15 cellular contexts compared by ENCODE assay signal in genomic region chr9:136563646-136564321, GRCh38. TPM values are rescaled to one million over a fixed set of nuclear protein-coding genes. Genes with fewer than 3 reads are reported as not detected.
DNase-seq lines count a peak whose midpoint lies in the region; ATAC-seq and TF ChIP-seq lines count a peak whose summit lies in the region.
"Had no signal": no experiment of that assay in that cellular context is flagged by ENCODE, and none has a peak within 500 bp of the region (broad histone marks: within the 10 kb centered on the region; RNA-seq: fewer than 3 reads in every experiment).

No MANE protein-coding gene starts in this region.

- H2BK20ac ChIP-seq in IMR-90 (ENCODE audit: low read depth, low read length), result no peak overlapping the region

- POLR2A ChIA-PET in IMR-90 (lab: Charles Lee; ENCODE audit: unreplicated experiment), result interaction anchor here (0.5 to 0.6 kb wide), 2 partner anchors 10 to 12 kb away, joined by 3 to 20 read pairs; no protein-coding TSS in a partner anchor

- H3K14ac ChIP-seq in IMR-90 (replicated peaks; ENCODE audit: low read depth, low read length), result no peak overlapping the region

- H3K18ac ChIP-seq in IMR-90 (ENCODE audit: low read depth, low read length), result no peak overlapping the region

- intact Hi-C loops in IMR-90 (cut with micrococcal nuclease), result no loop called here
- intact Hi-C loops in lower lobe of right lung (cut with DNase I), result no loop called here
- intact Hi-C loops in stomach (cut with DNase I; ENCODE audit: low total_unique reads), result no loop called here
- intact Hi-C loops in thyroid gland (cut with DNase I), result no loop called here

- H2AFZ ChIP-seq in IMR-90 (replicated peaks; ENCODE audit: low read length, poor library complexity), result peak overlapping the region; percentile 83

- H3K27me3 ChIP-seq in IMR-90 (ENCODE audit: control insufficient read depth, insufficient read depth, low read length), result no peaks in the 10 kb centered on the region
- H3K27me3 ChIP-seq in lower lobe of right lung (ENCODE audit: low read depth), result no peaks in the 10 kb centered on the region
- H3K27me3 ChIP-seq in stomach, result no peaks in the 10 kb centered on the region
- no peaks in the 10 kb centered on the region for H3K27me3 ChIP-seq in thyroid gland

- H3K4me1 ChIP-seq in IMR-90 (ENCODE audit: control insufficient read depth, insufficient read depth, low read length) (peaks cover 20% of the 10 kb centered on the region), lower lobe of right lung (peaks cover 63% of the 10 kb centered on the region), stomach (peaks cover 39 to 60% (median 58%) of the 10 kb centered on the region in 4 donors), thyroid gland (peaks cover 19 to 58% of the 10 kb centered on the region in 2 donors)

- no peak for DNase-seq in IMR-90
- no peak for DNase-seq in caudate nucleus (lab: John Stamatoyannopoulos, UW)
- no peak for DNase-seq in lower lobe of right lung
- DNase-seq in stomach, result no peak
- DNase-seq in thyroid gland, result no peak
- no peak for DNase-seq in NCI-H226
- DNase-seq in SHP77 treated with DMSO at 0.1 percent for 48 hours (lab: John Stamatoyannopoulos, UW), result no peak
- no peak for DNase-seq in 8988T
- DNase-seq: activated CD4-positive, alpha-beta T cell treated with anti-CD3 and anti-CD28 coated beads for 1 hour; activated gamma-delta T cell; NCI-H1048; NCI-H2081 treated with DMSO at 0.1 percent for 48 hours; NCI-H524 treated with DMSO at 0.1 percent for 48 hours; stimulated activated CD4-positive, alpha-beta T cell treated with anti-CD3 and anti-CD28 coated beads, Interleukin-4, amount 100 ng/mL, for 1 hour had no signal

- no peak for TF ChIP-seq RAD21 in IMR-90 (IDR thresholded peaks at IDR 0.05; ENCODE audit: low read length)

- H3K56ac ChIP-seq in IMR-90 (ENCODE audit: extremely low read depth, insufficient read depth, low read length), result no peak overlapping the region

- dilution Hi-C loops in IMR-90 (cut with HindIII; ENCODE audit: low sequenced_read_pairs, unreplicated experiment), result no loop called here

- peak overlapping the region; percentile 46; the same call in 1 of the 2 replicates for H2AK5ac ChIP-seq in IMR-90 (ENCODE audit: low read depth, low read length)

- H3K9ac ChIP-seq in IMR-90 (ENCODE audit: low read depth, low read length), result no peak overlapping the region

- TF ChIP-seq POLR2A in IMR-90 (IDR thresholded peaks at IDR 0.05; ENCODE audit: low read depth, low read length) (no peak), stomach (IDR thresholded peaks at IDR 0.05) (no peak), thyroid gland (IDR thresholded peaks at IDR 0.05) (no peak)

- peak overlapping the region; percentile 33; the same call in 1 of the 2 replicates for H4K91ac ChIP-seq in IMR-90 (ENCODE audit: insufficient read depth, low read depth, low read length)

- peak overlapping the region; percentile 25; the same call in 1 of the 2 replicates for H2BK120ac ChIP-seq in IMR-90 (ENCODE audit: low read depth, low read length)

- CTCF ChIA-PET in IMR-90 (lab: Yijun Ruan, JAX), result interaction anchor here (1.0 kb wide), 1 partner anchor 62 kb away, joined by 3 read pairs; no protein-coding TSS in a partner anchor

- H4K8ac ChIP-seq in IMR-90 (ENCODE audit: low read depth in 2 of 2, low read length in 2 of 2), result no peak overlapping the region

- no peak overlapping the region for H2BK15ac ChIP-seq in IMR-90 (ENCODE audit: low read depth, low read length)

- no peak overlapping the region for H2BK5ac ChIP-seq in IMR-90 (ENCODE audit: low read depth, low read length, poor library complexity, severe bottlenecking)

- no peak overlapping the region for H3K4me2 ChIP-seq in IMR-90 (ENCODE audit: low read depth, low read length)

- in situ Hi-C loops in IMR-90 (cut with MboI; ENCODE audit: low sequenced_read_pairs), result no loop called here

- H3K23ac ChIP-seq in IMR-90 (ENCODE audit: low read depth, low read length), result no peak overlapping the region

- no peak overlapping the region; the same call in 1 of the 2 replicates for H3K4ac ChIP-seq in IMR-90 (ENCODE audit: low read depth, low read length)

- H3K36me3 ChIP-seq in IMR-90 (ENCODE audit: control insufficient read depth, insufficient read depth, low read length), result no peaks in the 10 kb centered on the region
- no peaks in the 10 kb centered on the region for H3K36me3 ChIP-seq in lower lobe of right lung
- no peaks in the 10 kb centered on the region for H3K36me3 ChIP-seq in stomach
- H3K36me3 ChIP-seq in thyroid gland, result no peaks in the 10 kb centered on the region

- no peaks in the 10 kb centered on the region for H4K20me1 ChIP-seq in IMR-90 (ENCODE audit: insufficient read depth, low read length)

- H3K4me3 ChIP-seq in IMR-90 (ENCODE audit: insufficient read depth, low read depth, low read length) (no peak overlapping the region), lower lobe of right lung (no peak overlapping the region), stomach (no peak overlapping the region), thyroid gland (replicated peaks in 1 of 3) (no peak overlapping the region)
- H3K4me3 ChIP-seq: SK-N-MC had no signal

- H3K27ac ChIP-seq in IMR-90 (ENCODE audit: insufficient read depth, low read length) (no peak overlapping the region), caudate nucleus (ENCODE audit: low read depth, low read length) (peak overlapping the region; percentile 27), lower lobe of right lung (peak overlapping the region; percentile 78), stomach (peak overlapping the region in 4 of 5 donors; percentile 30 to 81 (median 77)), thyroid gland (peak overlapping the region in 1 of 3 donors; percentile 57)
- H3K27ac ChIP-seq: SK-N-MC had no signal

- H3K9me1 ChIP-seq in IMR-90 (ENCODE audit: insufficient read depth, low read length), result peaks cover 17% of the 10 kb centered on the region

- H3K79me1 ChIP-seq in IMR-90 (ENCODE audit: low read depth in 1 of 2, low read length in 2 of 2), result no peaks in the 10 kb centered on the region; a peak in 1 of 4 replicates

- 83% methylated on average over 8 of the region's 19 CpGs; no CpG with 5 or more reads in 1 of the 2 experiments for WGBS in IMR-90 (ENCODE audit: extremely low coverage in 2 of 2, insufficient read length in 1 of 2), 2 experiments
- 75 to 81% (median 76%) methylated on average over 14 to 19 of the region's 19 CpGs for WGBS in stomach, 5 donors
- 71 to 95% methylated on average over 5 to 10 of the region's 19 CpGs for WGBS in thyroid gland, 2 donors

- H2AK9ac ChIP-seq in IMR-90 (replicated peaks; ENCODE audit: low read depth, low read length, poor library complexity), result no peak overlapping the region

- no peak overlapping the region for H4K5ac ChIP-seq in IMR-90 (ENCODE audit: low read depth, low read length)

- TF ChIP-seq CTCF in IMR-90 (conservative IDR thresholded peaks at IDR 0.05; ENCODE audit: low read depth, low read length) (no peak), lower lobe of right lung (IDR thresholded peaks at IDR 0.05) (no peak), stomach (IDR thresholded peaks at IDR 0.05) (no peak), thyroid gland (IDR thresholded peaks at IDR 0.05) (no peak)

- ATAC-seq in IMR-90 (ENCODE audit: low read depth) (no peak), lower lobe of right lung (peak in 1 of 2 donors; percentile 6)

- BruUV-seq in IMR-90 (replicated peaks; lab: Mats Ljungman, UMichigan), result no TSS peak

- H3K9me3 ChIP-seq in IMR-90 (ENCODE audit: control insufficient read depth, insufficient read depth, low read length) (peaks cover 7% of the 10 kb centered on the region; the same call in 1 of the 2 replicates), lower lobe of right lung (no peaks in the 10 kb centered on the region), stomach (peaks cover 0 to 6% (median 0%) of the 10 kb centered on the region in 4 donors), thyroid gland (no peaks in the 10 kb centered on the region)

- TF ChIP-seq EP300 in stomach (IDR thresholded peaks at IDR 0.05), result no peak

TF ChIP-seq in IMR-90, 13 proteins besides CTCF, POLR2A, EP300 and RAD21:
- no peak for TF ChIP-seq CHD1 (IDR thresholded peaks at IDR 0.05; ENCODE audit: low read depth, low read length)
- TF ChIP-seq MAZ (IDR thresholded peaks at IDR 0.05; ENCODE audit: borderline replicate concordance, low read depth, low read length), result no peak
- TF ChIP-seq CEBPB (IDR thresholded peaks at IDR 0.05; ENCODE audit: low read depth, low read length), result no peak
- no peak for TF ChIP-seq BHLHE40 (IDR thresholded peaks at IDR 0.05; ENCODE audit: low read depth, low read length)
- no peak for TF ChIP-seq NFE2L2 (IDR thresholded peaks at IDR 0.05; ENCODE audit: low read depth, low read length)

RNA-seq across cellular contexts. Expression of gene NOTCH1, which starts 17.9 kb away (rescaled TPM):
- total RNA-seq in IMR-90 (2012; rRNA removed) (1.8 and 2.5 TPM in 2 replicates), lower lobe of right lung (91.4 TPM), stomach (100 to 1,000 TPM in 1 of 5 donors, 10 to 100 TPM in 4; 18.4 to 338 (median 62.5) TPM), thyroid gland (10 to 100 TPM; 19.6 to 35.4 (median 23.2) TPM)
- polyA plus RNA-seq in IMR-90 (2012; rRNA removed) (6.0 and 6.9 TPM in 2 replicates), stomach (1 to 10 TPM; 1.4 to 7.9 (median 2.3) TPM)
- polyA plus RNA-seq in IMR-90 (2012; cell fraction: cytosol; rRNA removed), result 4.0 and 8.0 TPM in 2 replicates
- 19.2 and 42.7 TPM in 2 replicates for polyA plus RNA-seq in IMR-90 (2012; cell fraction: nucleus; rRNA removed; ENCODE audit: low replicate concordance)
